8 cellular contexts compared by ENCODE assay signal in the genomic region with DNA sequence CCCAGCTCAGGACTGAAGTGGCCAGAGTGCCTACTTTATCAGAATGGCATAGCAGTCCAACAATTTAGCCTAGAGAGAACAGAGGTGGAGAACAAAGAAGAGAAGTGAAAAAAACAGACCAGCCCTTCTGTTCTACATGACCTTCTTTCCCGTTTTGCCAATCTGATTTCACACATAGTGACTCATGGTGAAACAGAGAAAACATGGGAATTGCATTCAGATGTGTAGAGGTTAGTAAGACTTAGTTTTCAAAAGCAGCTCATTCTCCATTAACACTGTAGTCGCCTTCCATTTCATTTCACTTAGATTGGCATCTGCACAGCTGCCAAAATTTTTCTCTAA. TPM values are rescaled to one million over a fixed set of nuclear protein-coding genes. Genes with fewer than 3 reads are reported as not detected.
A peak's percentile ranks its signal among the peaks of the same experiment; 100 is the strongest.
DNase-seq lines count a peak whose midpoint lies in the region; ATAC-seq and TF ChIP-seq lines count a peak whose summit lies in the region.

No MANE protein-coding gene starts in this region.

- H3K4me3 Mint-ChIP-seq in activated T-helper 2 cell treated with anti-CD3 and anti-CD28 coated beads, Interferon-gamma antibody, Interleukin-2, Interleukin-4, amounts not matched to agents 10 μg/mL and 5 μg/mL and 100 μg/mL, durations not matched to agents 14 hours and 24 hours and 36 hours (ENCODE audit: low read depth) = peak overlapping the region; percentile 96

- ATAC-seq in HG02642 (IDR thresholded peaks at IDR 0.05; ENCODE audit: poor library complexity, unreplicated experiment) (peak; percentile 0), heart left ventricle (peak; percentile 12 to 37 (median 19)), GM21737 (IDR thresholded peaks at IDR 0.05; ENCODE audit: unreplicated experiment) (no peak), HG02973 (IDR thresholded peaks at IDR 0.05; ENCODE audit: unreplicated experiment) (no peak)

- TF ChIP-seq POLR2A in heart left ventricle (IDR thresholded peaks at IDR 0.05) = no peak
- TF ChIP-seq POLR2A in sigmoid colon (IDR thresholded peaks at IDR 0.05) = no peak

- no peak for TF ChIP-seq EP300 in sigmoid colon (IDR thresholded peaks at IDR 0.05)

- H3K27me3 ChIP-seq in heart left ventricle (no peaks in the 10 kb centered on the region), sigmoid colon (no peaks in the 10 kb centered on the region)

- H3K9me3 ChIP-seq in heart left ventricle (no peaks in the 10 kb centered on the region), sigmoid colon (no peaks in the 10 kb centered on the region)

- H3K36me3 ChIP-seq in heart left ventricle = peaks cover 0 to 14% (median 0%) of the 10 kb centered on the region in 9 donors
- H3K36me3 ChIP-seq in sigmoid colon = no peaks in the 10 kb centered on the region

- peaks cover 34% of the 10 kb centered on the region for H3K36me3 Mint-ChIP-seq in activated T-helper 2 cell treated with anti-CD3 and anti-CD28 coated beads, Interferon-gamma antibody, Interleukin-2, Interleukin-4, amounts not matched to agents 10 μg/mL and 5 μg/mL and 100 μg/mL, durations not matched to agents 14 hours and 24 hours and 36 hours (ENCODE audit: low read depth)

- peak overlapping the region; percentile 98 for H3K27ac Mint-ChIP-seq in activated T-helper 2 cell treated with anti-CD3 and anti-CD28 coated beads, Interferon-gamma antibody, Interleukin-2, Interleukin-4, amounts not matched to agents 10 μg/mL and 5 μg/mL and 100 μg/mL, durations not matched to agents 14 hours and 24 hours and 36 hours

- H3K4me1 ChIP-seq in heart left ventricle (peaks cover 16 to 81% (median 62%) of the 10 kb centered on the region in 12 donors), sigmoid colon (peaks cover 2 to 73% (median 61%) of the 10 kb centered on the region in 4 donors)

- DNase-seq in CD1c-positive myeloid dendritic cell (ENCODE audit: extremely low spot score) (peak; percentile 75), heart left ventricle (no peak), sigmoid colon (no peak)
- no peak for DNase-seq in activated T-helper 2 cell treated with anti-CD3 and anti-CD28 coated beads, Interferon-gamma antibody, Interleukin-2, Interleukin-4, amounts not matched to agents 10 μg/mL and 5 μg/mL and 100 μg/mL, durations not matched to agents 14 hours and 24 hours and 36 hours (ENCODE audit: low spot score)
- DNase-seq in activated CD4-positive, CD25-positive, alpha-beta regulatory T cell treated with anti-CD3 and anti-CD28 coated beads, Interleukin-2, amount 50 U/mL, for 72 hours = no peak

- 0 to 3% (median 1%) methylated on average over 2 of the region's 2 CpGs for WGBS in heart left ventricle, 4 donors
- 2% methylated on average over 2 of the region's 2 CpGs for WGBS in sigmoid colon, 2 donors

- intact Hi-C loops in activated T-helper 2 cell treated with anti-CD3 and anti-CD28 coated beads, Interferon-gamma antibody, Interleukin-2, Interleukin-4, amounts not matched to agents 10 μg/mL and 5 μg/mL and 100 μg/mL, durations not matched to agents 14 hours and 24 hours and 36 hours (cut with micrococcal nuclease) = loop anchor here (1.0 to 10.0 kb wide), 5 partner anchors 10 to 1429 kb away; partner anchors contain the start of genes EOGT, SUCLG2 and TMF1
- intact Hi-C loops in heart left ventricle (cut with DNase I) = loop anchor here in 2 of 10 donors (2.0 to 5.0 kb wide), 3 partner anchors 33 to 72 kb away; partner anchors contain the start of genes EOGT (in 1 of the 2) and LMOD3 (in 1 of the 2)
- intact Hi-C loops in sigmoid colon (cut with DNase I) = no loop called here

- TF ChIP-seq CTCF in heart left ventricle (IDR thresholded peaks at IDR 0.05) (no peak), sigmoid colon (IDR thresholded peaks at IDR 0.05) (no peak)

- H3K4me3 ChIP-seq in heart left ventricle = peak overlapping the region in 11 of 12 donors; percentile 58 to 97 (median 90)
- peak overlapping the region; percentile 67 to 94 (median 82) for H3K4me3 ChIP-seq in sigmoid colon

- peaks cover 53% of the 10 kb centered on the region for H3K4me1 Mint-ChIP-seq in activated T-helper 2 cell treated with anti-CD3 and anti-CD28 coated beads, Interferon-gamma antibody, Interleukin-2, Interleukin-4, amounts not matched to agents 10 μg/mL and 5 μg/mL and 100 μg/mL, durations not matched to agents 14 hours and 24 hours and 36 hours (ENCODE audit: low read depth)

- H3K27ac ChIP-seq in heart left ventricle = peak overlapping the region; percentile 87 to 99 (median 94)
- peak overlapping the region; percentile 91 to 94 (median 94) for H3K27ac ChIP-seq in sigmoid colon

- H3K27me3 Mint-ChIP-seq in activated T-helper 2 cell treated with anti-CD3 and anti-CD28 coated beads, Interferon-gamma antibody, Interleukin-2, Interleukin-4, amounts not matched to agents 10 μg/mL and 5 μg/mL and 100 μg/mL, durations not matched to agents 14 hours and 24 hours and 36 hours (ENCODE audit: low read depth) = no peaks in the 10 kb centered on the region

- H3K9me3 Mint-ChIP-seq in activated T-helper 2 cell treated with anti-CD3 and anti-CD28 coated beads, Interferon-gamma antibody, Interleukin-2, Interleukin-4, amounts not matched to agents 10 μg/mL and 5 μg/mL and 100 μg/mL, durations not matched to agents 14 hours and 24 hours and 36 hours = no peaks in the 10 kb centered on the region

RNA-seq across cellular contexts. Expression of gene ARL6IP5, which starts 0.4 kb away (rescaled TPM):
- total RNA-seq in activated T-helper 2 cell treated with anti-CD3 and anti-CD28 coated beads, Interferon-gamma antibody, Interleukin-2, Interleukin-4, amounts not matched to agents 10 μg/mL and 5 μg/mL and 100 μg/mL, durations not matched to agents 14 hours and 24 hours and 36 hours = 124 and 127 TPM in 2 replicates
- total RNA-seq in heart left ventricle (100 to 1,000 TPM; 164 to 231 (median 197) TPM), sigmoid colon (100 to 1,000 TPM in 3 of 4 donors, 10 to 100 TPM in 1; 82.1 to 181 (median 144) TPM)
- polyA plus RNA-seq in heart left ventricle (100 to 1,000 TPM; 245 to 256 TPM), sigmoid colon (100 to 1,000 TPM in 1 of 3 donors, 10 to 100 TPM in 2; 36.6 to 110 (median 50.2) TPM)

RNA-seq across cellular contexts. Expression of gene UBA3, which starts 4.1 kb away (rescaled TPM):
- total RNA-seq in activated T-helper 2 cell treated with anti-CD3 and anti-CD28 coated beads, Interferon-gamma antibody, Interleukin-2, Interleukin-4, amounts not matched to agents 10 μg/mL and 5 μg/mL and 100 μg/mL, durations not matched to agents 14 hours and 24 hours and 36 hours = 95.8 and 109 TPM in 2 replicates
- 100 to 1,000 TPM in 2 of 9 donors, 10 to 100 TPM in 7; 70.9 to 117 (median 79.4) TPM for total RNA-seq in heart left ventricle
- 10 to 100 TPM; 45.1 to 57.7 TPM for polyA plus RNA-seq in heart left ventricle
- total RNA-seq in sigmoid colon = 10 to 100 TPM; 53.6 to 84.9 (median 61.6) TPM
- 10 to 100 TPM; 36.6 to 54.6 (median 38.1) TPM for polyA plus RNA-seq in sigmoid colon

RNA-seq across cellular contexts. Expression of gene TMF1, which starts 32.2 kb away (rescaled TPM):
- 35.7 and 38.9 TPM in 2 replicates for total RNA-seq in activated T-helper 2 cell treated with anti-CD3 and anti-CD28 coated beads, Interferon-gamma antibody, Interleukin-2, Interleukin-4, amounts not matched to agents 10 μg/mL and 5 μg/mL and 100 μg/mL, durations not matched to agents 14 hours and 24 hours and 36 hours
- 10 to 100 TPM; 12.6 to 23.4 (median 20.1) TPM for total RNA-seq in heart left ventricle
- polyA plus RNA-seq in heart left ventricle = 10 to 100 TPM in 1 of 2 donors, 1 to 10 TPM in 1; 4.0 to 15.4 TPM
- 10 to 100 TPM; 26.9 to 32.8 (median 30.9) TPM for total RNA-seq in sigmoid colon
- polyA plus RNA-seq in sigmoid colon = 10 to 100 TPM in 2 of 3 donors, 1 to 10 TPM in 1; 9.9 to 12.4 (median 11.4) TPM

RNA-seq across cellular contexts. Expression of gene LMOD3, which starts 38.1 kb away (rescaled TPM):
- not detected in 2 replicates for total RNA-seq in activated T-helper 2 cell treated with anti-CD3 and anti-CD28 coated beads, Interferon-gamma antibody, Interleukin-2, Interleukin-4, amounts not matched to agents 10 μg/mL and 5 μg/mL and 100 μg/mL, durations not matched to agents 14 hours and 24 hours and 36 hours
- total RNA-seq in heart left ventricle (100 to 1,000 TPM in 8 of 9 donors, 10 to 100 TPM in 1; 95.9 to 233 (median 159) TPM), sigmoid colon (not detected)
- polyA plus RNA-seq in heart left ventricle (10 to 100 TPM; 38.6 to 99.8 TPM), sigmoid colon (under 1 TPM in 2 of 3 donors, not detected in 1; 0.01 to 0.23 TPM)

Comparison
In these comparisons a context has a peak if more than half of its experiments do, and no peak if none do; other contexts are left out.
1. ATAC-seq: peak in HG02642 (single experiment) and heart left ventricle (4 of 4); none in GM21737 (single experiment) and HG02973 (single experiment).